17 cellular contexts compared by ENCODE assay signal in the genomic region with DNA sequence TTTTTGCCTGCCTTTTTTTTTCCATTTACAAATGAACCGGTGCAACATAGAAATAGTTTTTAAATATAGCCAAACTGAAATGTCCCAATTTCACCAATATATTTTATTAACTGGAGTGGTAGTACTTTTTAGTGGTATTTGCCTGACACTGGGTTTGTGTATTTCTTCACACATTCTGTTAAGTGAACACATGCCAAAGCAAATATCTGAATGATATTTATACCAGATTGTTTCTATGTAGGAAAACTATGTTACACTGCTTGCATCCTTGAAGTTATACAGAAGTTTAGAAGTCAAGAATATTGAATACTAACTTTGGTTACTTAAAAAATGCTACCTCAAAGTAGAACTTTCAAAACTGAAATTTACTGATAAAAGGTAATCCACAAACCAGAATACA. TPM values are rescaled to one million over a fixed set of nuclear protein-coding genes. Genes with fewer than 3 reads are reported as not detected.
DNase-seq lines count a peak whose midpoint lies in the region; FAIRE-seq and TF ChIP-seq lines count a peak whose summit lies in the region.
"Had no signal": no experiment of that assay in that cellular context is flagged by ENCODE, and none has a peak within 500 bp of the region (broad histone marks: within the 10 kb centered on the region; RNA-seq: fewer than 3 reads in every experiment).

No MANE protein-coding gene starts in this region.

- H3K27ac ChIP-seq in suprapubic skin, result no peak overlapping the region
- H3K27ac ChIP-seq: 22Rv1, A549, C4-2B, GM23248 had no signal

- no peaks in the 10 kb centered on the region for H3K4me1 Mint-ChIP-seq in activated T-helper 2 cell treated with anti-CD3 and anti-CD28 coated beads, Interferon-gamma antibody, Interleukin-2, Interleukin-4, amounts not matched to agents 10 μg/mL and 5 μg/mL and 100 μg/mL, durations not matched to agents 14 hours and 24 hours and 36 hours (ENCODE audit: low read depth)
- H3K4me1 Mint-ChIP-seq: CD4-positive, alpha-beta memory T cell had no signal

- no peak overlapping the region for H3K27ac Mint-ChIP-seq in activated T-helper 2 cell treated with anti-CD3 and anti-CD28 coated beads, Interferon-gamma antibody, Interleukin-2, Interleukin-4, amounts not matched to agents 10 μg/mL and 5 μg/mL and 100 μg/mL, durations not matched to agents 14 hours and 24 hours and 36 hours
- H3K27ac Mint-ChIP-seq: CD4-positive, alpha-beta memory T cell had no signal

- no peaks in the 10 kb centered on the region for H3K27me3 ChIP-seq in adipocyte (replicated peaks; ENCODE audit: control insufficient read depth, insufficient read depth, low read length)
- H3K27me3 ChIP-seq in suprapubic skin, result no peaks in the 10 kb centered on the region

- no peak for TF ChIP-seq EP300 in suprapubic skin (IDR thresholded peaks at IDR 0.05)

- TF ChIP-seq CTCF in D721Med (IDR thresholded peaks at IDR 0.05; ENCODE audit: insufficient read depth, missing control alignments) (no peak), choroid plexus epithelial cell (conservative IDR thresholded peaks at IDR 0.05; ENCODE audit: low read depth, low read length) (no peak), suprapubic skin (IDR thresholded peaks at IDR 0.05) (no peak), GM10248 (IDR thresholded peaks at IDR 0.05; ENCODE audit: control extremely low read depth, extremely low read depth, low read depth, missing control alignments) (no peak)

- H3K4me3 Mint-ChIP-seq in activated T-helper 2 cell treated with anti-CD3 and anti-CD28 coated beads, Interferon-gamma antibody, Interleukin-2, Interleukin-4, amounts not matched to agents 10 μg/mL and 5 μg/mL and 100 μg/mL, durations not matched to agents 14 hours and 24 hours and 36 hours (ENCODE audit: low read depth), result no peak overlapping the region
- H3K4me3 Mint-ChIP-seq: CD4-positive, alpha-beta memory T cell had no signal

- H3K36me3 Mint-ChIP-seq in activated T-helper 2 cell treated with anti-CD3 and anti-CD28 coated beads, Interferon-gamma antibody, Interleukin-2, Interleukin-4, amounts not matched to agents 10 μg/mL and 5 μg/mL and 100 μg/mL, durations not matched to agents 14 hours and 24 hours and 36 hours (ENCODE audit: low read depth), result no peaks in the 10 kb centered on the region
- H3K36me3 Mint-ChIP-seq: CD4-positive, alpha-beta memory T cell had no signal

- no peak for TF ChIP-seq POLR2A in suprapubic skin (IDR thresholded peaks at IDR 0.05)

- H3K9ac ChIP-seq in adipocyte (ENCODE audit: low read length), result no peak overlapping the region
- H3K9ac ChIP-seq: GM23248 had no signal

- no peaks in the 10 kb centered on the region for H3K9me3 Mint-ChIP-seq in activated T-helper 2 cell treated with anti-CD3 and anti-CD28 coated beads, Interferon-gamma antibody, Interleukin-2, Interleukin-4, amounts not matched to agents 10 μg/mL and 5 μg/mL and 100 μg/mL, durations not matched to agents 14 hours and 24 hours and 36 hours
- H3K9me3 Mint-ChIP-seq: CD4-positive, alpha-beta memory T cell had no signal

- POLR2A ChIA-PET in GM10248 (lab: Yijun Ruan, JAX), result no interaction called here

- FAIRE-seq in D721Med (lab: Jason Lieb, UNC), result peak; percentile 21
- FAIRE-seq: A549, GM12891 had no signal

- H3K36me3 ChIP-seq in adipocyte (ENCODE audit: control insufficient read depth, insufficient read depth, low read length, severe bottlenecking), result no peaks in the 10 kb centered on the region
- no peaks in the 10 kb centered on the region for H3K36me3 ChIP-seq in suprapubic skin
- H3K36me3 ChIP-seq: HAP-1 had no signal

- WGBS in suprapubic skin, result 74% methylated on average over 1 of the region's 1 CpG

- H3K4me3 ChIP-seq in adipocyte (ENCODE audit: low read length) (no peak overlapping the region), choroid plexus epithelial cell (ENCODE audit: low read depth, low read length) (no peak overlapping the region), suprapubic skin (no peak overlapping the region)
- H3K4me3 ChIP-seq: A549, GM23248, HAP-1 had no signal

- CTCF ChIA-PET in GM10248 (lab: Yijun Ruan, JAX), result no interaction called here

- H3K4me1 ChIP-seq in adipocyte (ENCODE audit: control insufficient read depth, insufficient read depth, low read length) (no peaks in the 10 kb centered on the region), suprapubic skin (peaks cover 4% of the 10 kb centered on the region)
- H3K4me1 ChIP-seq: HAP-1 had no signal

- intact Hi-C loops in activated T-helper 2 cell treated with anti-CD3 and anti-CD28 coated beads, Interferon-gamma antibody, Interleukin-2, Interleukin-4, amounts not matched to agents 10 μg/mL and 5 μg/mL and 100 μg/mL, durations not matched to agents 14 hours and 24 hours and 36 hours (cut with micrococcal nuclease), result no loop called here

- H3K9me3 ChIP-seq in adipocyte (ENCODE audit: control insufficient read depth, low read length) (no peaks in the 10 kb centered on the region), suprapubic skin (no peaks in the 10 kb centered on the region)
- H3K9me3 ChIP-seq: A549, HAP-1 had no signal

- no peak for DNase-seq in D721Med (ENCODE audit: insufficient read length, low spot score)
- peak; percentile 15 for DNase-seq in adipocyte (ENCODE audit: low read depth)
- DNase-seq in choroid plexus epithelial cell (ENCODE audit: low read depth), result peak; percentile 58
- peak; percentile 11 for DNase-seq in fibroblast of gingiva (ENCODE audit: low read depth)
- no peak for DNase-seq in suprapubic skin (ENCODE audit: low spot score in 2 of 2)
- DNase-seq in activated naive CD4-positive, alpha-beta T cell treated with Interleukin-2 at 50 U/mL for 16 hours, result no peak
- DNase-seq in GM10248 (ENCODE audit: extremely low spot score), result no peak
- DNase-seq in activated T-helper 2 cell treated with anti-CD3 and anti-CD28 coated beads, Interferon-gamma antibody, Interleukin-2, Interleukin-4, amounts not matched to agents 10 μg/mL and 5 μg/mL and 100 μg/mL, durations not matched to agents 14 hours and 24 hours and 36 hours (ENCODE audit: low spot score), result no peak
- DNase-seq: AML-193; CD4-positive, alpha-beta memory T cell; DMS79 treated with DMSO at 0.1 percent for 48 hours; GM23248 had no signal

- H3K27me3 Mint-ChIP-seq in activated T-helper 2 cell treated with anti-CD3 and anti-CD28 coated beads, Interferon-gamma antibody, Interleukin-2, Interleukin-4, amounts not matched to agents 10 μg/mL and 5 μg/mL and 100 μg/mL, durations not matched to agents 14 hours and 24 hours and 36 hours (ENCODE audit: low read depth), result peaks cover 16% of the 10 kb centered on the region

RNA-seq across cellular contexts. Expression of gene ITPRID2, which starts 19.4 kb away (rescaled TPM):
- total RNA-seq in suprapubic skin, result 100 to 1,000 TPM; 172 to 288 (median 242) TPM
- 57.4 and 61.2 TPM in 2 replicates for total RNA-seq in activated T-helper 2 cell treated with anti-CD3 and anti-CD28 coated beads, Interferon-gamma antibody, Interleukin-2, Interleukin-4, amounts not matched to agents 10 μg/mL and 5 μg/mL and 100 μg/mL, durations not matched to agents 14 hours and 24 hours and 36 hours

Comparison
In these comparisons a context has a peak if more than half of its experiments do, and no peak if none do; other contexts are left out.
1. DNase-seq: peak in adipocyte (single experiment), choroid plexus epithelial cell (single experiment) and fibroblast of gingiva (single experiment); none in D721Med (single experiment), suprapubic skin (0 of 2), activated naive CD4-positive, alpha-beta T cell treated with Interleukin-2 at 50 U/mL for 16 hours (single experiment), GM10248 (single experiment) and activated T-helper 2 cell treated with anti-CD3 and anti-CD28 coated beads, Interferon-gamma antibody, Interleukin-2, Interleukin-4, amounts not matched to agents 10 μg/mL and 5 μg/mL and 100 μg/mL, durations not matched to agents 14 hours and 24 hours and 36 hours (single experiment).